In genomic region chr7:128861957-128862570, GRCh38 we compare ENCODE assay signal across 8 cellular contexts. TPM values are rescaled to one million over a fixed set of nuclear protein-coding genes. Genes with fewer than 3 reads are reported as not detected.
DNase-seq lines count a peak whose midpoint lies in the region; ATAC-seq and TF ChIP-seq lines count a peak whose summit lies in the region.

No MANE protein-coding gene starts in this region.

- no peak for TF ChIP-seq POLR2A in suprapubic skin (IDR thresholded peaks at IDR 0.05)

- no peak for DNase-seq in activated CD4-positive, alpha-beta T cell treated with anti-CD3 and anti-CD28 coated beads for 36 hours
- DNase-seq in activated CD4-positive, alpha-beta T cell treated with anti-CD3 and anti-CD28 coated beads, Interleukin-2, amount 50 U/mL, for 48 hours = no peak
- DNase-seq in activated naive CD8-positive, alpha-beta T cell treated with anti-CD3 and anti-CD28 coated beads for 36 hours = no peak
- no peak for DNase-seq in kidney epithelial cell (ENCODE audit: low read depth)
- DNase-seq in suprapubic skin (ENCODE audit: low spot score in 2 of 2) = no peak
- DNase-seq in NCI-H1048 (lab: John Stamatoyannopoulos, UW) = no peak
- DNase-seq in foreskin melanocyte = no peak
- no peak for DNase-seq in AML-193 (lab: John Stamatoyannopoulos, UW)

- TF ChIP-seq CTCF in kidney epithelial cell (IDR thresholded peaks at IDR 0.05; ENCODE audit: insufficient read depth, low read length, poor library complexity, severe bottlenecking) = no peak
- TF ChIP-seq CTCF in suprapubic skin (IDR thresholded peaks at IDR 0.05) = no peak

- CTCF ChIA-PET in activated CD4-positive, alpha-beta T cell treated with anti-CD3 and anti-CD28 coated beads for 36 hours (lab: Charles Lee) = interaction anchor here (0.6 to 5.3 kb wide), 16 partner anchors 13 to 1794 kb away, joined by 3 to 49 read pairs (median 4); no protein-coding TSS in a partner anchor

- WGBS in suprapubic skin = 73% methylated on average over 15 of the region's 15 CpGs

- H3K27me3 ChIP-seq in kidney epithelial cell (ENCODE audit: control insufficient read depth, insufficient read depth, low read length) (no peaks in the 10 kb centered on the region), suprapubic skin (no peaks in the 10 kb centered on the region)

- H3K4me1 ChIP-seq in suprapubic skin = peaks cover 47% of the 10 kb centered on the region

- no peaks in the 10 kb centered on the region for H3K27me3 Mint-ChIP-seq in activated CD4-positive, alpha-beta T cell treated with anti-CD3 and anti-CD28 coated beads for 36 hours
- H3K27me3 Mint-ChIP-seq in activated naive CD8-positive, alpha-beta T cell treated with anti-CD3 and anti-CD28 coated beads for 36 hours = no peaks in the 10 kb centered on the region

- H3K36me3 ChIP-seq in kidney epithelial cell (ENCODE audit: control insufficient read depth, insufficient read depth, low read length) = no peaks in the 10 kb centered on the region
- peaks cover 18% of the 10 kb centered on the region for H3K36me3 ChIP-seq in suprapubic skin

- no peak overlapping the region for H3K27ac ChIP-seq in suprapubic skin

- H3K27ac Mint-ChIP-seq in activated CD4-positive, alpha-beta T cell treated with anti-CD3 and anti-CD28 coated beads for 36 hours = peak overlapping the region; percentile 76
- peak overlapping the region; percentile 95 for H3K27ac Mint-ChIP-seq in activated naive CD8-positive, alpha-beta T cell treated with anti-CD3 and anti-CD28 coated beads for 36 hours

- intact Hi-C loops in activated CD4-positive, alpha-beta T cell treated with anti-CD3 and anti-CD28 coated beads for 36 hours (cut with DNase I, micrococcal nuclease) = loop anchor here (1.0 to 10.0 kb wide), 15 partner anchors 21 to 577 kb away; partner anchors contain the start of genes CALU (in 2 of the 2), CCDC136 (in 2 of the 2), HILPDA (in 1 of the 2) and METTL2B (in 1 of the 2)

- peak overlapping the region; percentile 31 for H3K4me3 ChIP-seq in kidney epithelial cell (ENCODE audit: low read depth, low read length)
- peak overlapping the region; percentile 64 for H3K4me3 ChIP-seq in suprapubic skin

- H3K36me3 Mint-ChIP-seq in activated CD4-positive, alpha-beta T cell treated with anti-CD3 and anti-CD28 coated beads for 36 hours (ENCODE audit: low read depth) = peaks cover 8% of the 10 kb centered on the region
- H3K36me3 Mint-ChIP-seq in activated naive CD8-positive, alpha-beta T cell treated with anti-CD3 and anti-CD28 coated beads for 36 hours = peaks cover 4% of the 10 kb centered on the region

- peak overlapping the region; percentile 77 for H3K4me3 Mint-ChIP-seq in activated CD4-positive, alpha-beta T cell treated with anti-CD3 and anti-CD28 coated beads for 36 hours
- peak overlapping the region; percentile 99 for H3K4me3 Mint-ChIP-seq in activated naive CD8-positive, alpha-beta T cell treated with anti-CD3 and anti-CD28 coated beads for 36 hours

- H3K4me1 Mint-ChIP-seq in activated CD4-positive, alpha-beta T cell treated with anti-CD3 and anti-CD28 coated beads for 36 hours = peaks cover 13% of the 10 kb centered on the region
- H3K4me1 Mint-ChIP-seq in activated naive CD8-positive, alpha-beta T cell treated with anti-CD3 and anti-CD28 coated beads for 36 hours = peaks cover 15% of the 10 kb centered on the region

- H3K9me3 ChIP-seq in suprapubic skin = no peaks in the 10 kb centered on the region

- no peak for ATAC-seq in activated CD4-positive, alpha-beta T cell treated with anti-CD3 and anti-CD28 coated beads for 36 hours

- H3K9me3 Mint-ChIP-seq in activated CD4-positive, alpha-beta T cell treated with anti-CD3 and anti-CD28 coated beads for 36 hours (ENCODE audit: low read depth) = no peaks in the 10 kb centered on the region
- no peaks in the 10 kb centered on the region for H3K9me3 Mint-ChIP-seq in activated naive CD8-positive, alpha-beta T cell treated with anti-CD3 and anti-CD28 coated beads for 36 hours

- POLR2A ChIA-PET in activated CD4-positive, alpha-beta T cell treated with anti-CD3 and anti-CD28 coated beads for 36 hours (lab: Charles Lee) = interaction anchor here (0.7 kb wide), 2 partner anchors 29 to 519 kb away, joined by 3 read pairs; no protein-coding TSS in a partner anchor

- no peak for TF ChIP-seq EP300 in suprapubic skin (IDR thresholded peaks at IDR 0.05)

RNA-seq across cellular contexts. Expression of gene ATP6V1F, which starts 0.6 kb away (rescaled TPM):
- total RNA-seq in activated CD4-positive, alpha-beta T cell treated with anti-CD3 and anti-CD28 coated beads for 36 hours = 100 to 1,000 TPM; 109 to 159 TPM
- total RNA-seq in activated naive CD8-positive, alpha-beta T cell treated with anti-CD3 and anti-CD28 coated beads for 36 hours = 100 to 1,000 TPM; 125 to 127 TPM
- total RNA-seq in kidney epithelial cell = 211 and 225 TPM in 2 replicates
- total RNA-seq in suprapubic skin = 100 to 1,000 TPM in 3 of 4 donors, 10 to 100 TPM in 1; 78.4 to 165 (median 148) TPM

RNA-seq across cellular contexts. Expression of gene FLNC, which starts 31.9 kb away (rescaled TPM):
- total RNA-seq in activated CD4-positive, alpha-beta T cell treated with anti-CD3 and anti-CD28 coated beads for 36 hours = under 1 TPM; 0.09 to 0.18 TPM
- under 1 TPM; 0.12 to 0.23 TPM for total RNA-seq in activated naive CD8-positive, alpha-beta T cell treated with anti-CD3 and anti-CD28 coated beads for 36 hours
- total RNA-seq in kidney epithelial cell = 243 and 267 TPM in 2 replicates
- total RNA-seq in suprapubic skin = 1 to 10 TPM; 3.8 to 5.1 (median 4.3) TPM

RNA-seq across cellular contexts. Expression of gene KCP, which starts 48.4 kb away (rescaled TPM):
- total RNA-seq in activated CD4-positive, alpha-beta T cell treated with anti-CD3 and anti-CD28 coated beads for 36 hours = not detected
- under 1 TPM; 0.10 to 0.14 TPM for total RNA-seq in activated naive CD8-positive, alpha-beta T cell treated with anti-CD3 and anti-CD28 coated beads for 36 hours
- 1.3 and 1.4 TPM in 2 replicates for total RNA-seq in kidney epithelial cell
- total RNA-seq in suprapubic skin = under 1 TPM; 0.17 to 0.57 (median 0.36) TPM

Comparison
In these comparisons a context has a peak if more than half of its experiments do, and no peak if none do; other contexts are left out.
1. RNA of gene FLNC, which starts 31.9 kb away (total RNA-seq): 243 to 267 TPM in kidney epithelial cell; 3.8 to 5.1 TPM in suprapubic skin, 0.12 to 0.23 TPM in activated naive CD8-positive, alpha-beta T cell treated with anti-CD3 and anti-CD28 coated beads for 36 hours and 0.09 to 0.18 TPM in activated CD4-positive, alpha-beta T cell treated with anti-CD3 and anti-CD28 coated beads for 36 hours; every median in the first group is over 10 times any median in the second.